In the genomic region with DNA sequence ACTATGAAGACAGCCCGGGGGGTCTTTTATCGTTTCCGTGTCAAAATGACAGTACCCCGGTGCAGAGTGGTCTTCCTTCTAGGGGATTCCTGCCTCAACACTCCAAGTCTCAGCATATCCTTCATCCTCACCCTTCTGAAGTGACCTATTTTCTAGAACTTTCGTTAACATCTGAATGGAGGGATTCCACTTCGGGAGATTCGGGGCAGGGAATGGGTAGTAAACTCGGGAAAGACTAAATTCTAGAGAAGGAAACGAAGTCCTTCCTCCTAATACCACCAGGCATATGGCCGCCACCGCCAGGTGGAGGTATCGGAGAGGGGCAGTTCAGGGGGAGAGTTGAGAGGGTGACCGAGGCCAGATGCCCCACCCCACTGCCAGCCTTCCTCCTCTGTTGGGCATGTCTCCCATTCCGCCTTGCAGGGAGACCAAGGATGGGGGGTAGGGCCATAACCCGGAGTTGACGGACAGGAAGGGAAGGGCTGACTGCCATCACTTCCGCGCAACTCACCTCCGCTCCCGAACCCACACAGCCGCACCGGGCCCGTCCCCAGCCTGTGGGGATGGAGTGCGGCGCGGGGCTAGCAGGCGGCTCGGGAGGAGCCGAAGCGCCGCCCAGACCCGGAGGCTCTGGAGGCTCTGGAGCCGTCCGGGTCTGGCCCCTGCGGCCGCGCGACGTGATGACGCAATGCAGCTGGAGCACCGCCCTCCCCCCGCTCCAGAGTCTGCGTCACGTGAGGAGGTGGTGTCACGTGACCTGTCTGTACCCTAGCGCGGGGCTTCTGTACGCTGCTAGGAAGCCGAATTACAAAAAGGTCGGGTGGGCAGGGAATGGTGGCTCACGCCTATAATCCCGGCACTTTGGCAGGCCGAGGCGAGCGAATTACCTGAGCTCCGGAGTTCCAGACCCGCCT, we compare ENCODE assay signal across 1 cellular context.
TF ChIP-seq lines count a peak whose summit lies in the region.

A gene (minus strand): TSS at position 657 of the 914 bp plus-strand sequence. CDS start 2,072 bp downstream, outside the sequence.

TF ChIP-seq in GM12878, 131 proteins besides CTCF, POLR2A, EP300 and RAD21 (continued from another document and continues in another):
- TF ChIP-seq, protein P1, sequence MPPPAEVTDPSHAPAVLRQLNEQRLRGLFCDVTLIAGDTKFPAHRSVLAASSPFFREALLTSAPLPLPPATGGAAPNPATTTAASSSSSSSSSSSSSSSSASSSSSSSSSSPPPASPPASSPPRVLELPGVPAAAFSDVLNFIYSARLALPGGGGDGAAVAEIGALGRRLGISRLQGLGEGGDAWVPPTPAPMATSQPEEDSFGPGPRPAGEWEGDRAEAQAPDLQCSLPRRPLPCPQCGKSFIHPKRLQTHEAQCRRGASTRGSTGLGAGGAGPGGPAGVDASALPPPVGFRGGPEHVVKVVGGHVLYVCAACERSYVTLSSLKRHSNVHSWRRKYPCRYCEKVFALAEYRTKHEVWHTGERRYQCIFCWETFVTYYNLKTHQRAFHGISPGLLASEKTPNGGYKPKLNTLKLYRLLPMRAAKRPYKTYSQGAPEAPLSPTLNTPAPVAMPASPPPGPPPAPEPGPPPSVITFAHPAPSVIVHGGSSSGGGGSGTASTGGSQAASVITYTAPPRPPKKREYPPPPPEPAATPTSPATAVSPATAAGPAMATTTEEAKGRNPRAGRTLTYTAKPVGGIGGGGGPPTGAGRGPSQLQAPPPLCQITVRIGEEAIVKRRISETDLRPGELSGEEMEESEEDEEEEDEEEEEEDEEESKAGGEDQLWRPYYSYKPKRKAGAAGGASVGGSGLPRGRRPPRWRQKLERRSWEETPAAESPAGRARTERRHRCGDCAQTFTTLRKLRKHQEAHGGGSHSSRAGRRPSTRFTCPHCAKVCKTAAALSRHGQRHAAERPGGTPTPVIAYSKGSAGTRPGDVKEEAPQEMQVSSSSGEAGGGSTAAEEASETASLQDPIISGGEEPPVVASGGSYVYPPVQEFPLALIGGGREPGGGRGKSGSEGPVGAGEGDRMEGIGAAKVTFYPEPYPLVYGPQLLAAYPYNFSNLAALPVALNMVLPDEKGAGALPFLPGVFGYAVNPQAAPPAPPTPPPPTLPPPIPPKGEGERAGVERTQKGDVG (CRISPR knock-in tag; IDR thresholded peaks at IDR 0.05) = peak; percentile 95
- no peak for TF ChIP-seq ESRRA (IDR thresholded peaks at IDR 0.05; ENCODE audit: low read length)
- peak; percentile 18; the same call in 1 of the 2 replicates for TF ChIP-seq NRF1 (conservative IDR thresholded peaks at IDR 0.05; ENCODE audit: low read depth, low read length)
- peak; percentile 64; the same call in 1 of the 2 replicates for TF ChIP-seq TCF3 (IDR thresholded peaks at IDR 0.05; ENCODE audit: borderline replicate concordance, insufficient read depth, low read depth, low read length)
- TF ChIP-seq TAF1 (IDR thresholded peaks at IDR 0.05; ENCODE audit: borderline replicate concordance, low read depth, low read length) = peak; percentile 67; the same call in 1 of the 2 replicates
- TF ChIP-seq, protein P2, sequence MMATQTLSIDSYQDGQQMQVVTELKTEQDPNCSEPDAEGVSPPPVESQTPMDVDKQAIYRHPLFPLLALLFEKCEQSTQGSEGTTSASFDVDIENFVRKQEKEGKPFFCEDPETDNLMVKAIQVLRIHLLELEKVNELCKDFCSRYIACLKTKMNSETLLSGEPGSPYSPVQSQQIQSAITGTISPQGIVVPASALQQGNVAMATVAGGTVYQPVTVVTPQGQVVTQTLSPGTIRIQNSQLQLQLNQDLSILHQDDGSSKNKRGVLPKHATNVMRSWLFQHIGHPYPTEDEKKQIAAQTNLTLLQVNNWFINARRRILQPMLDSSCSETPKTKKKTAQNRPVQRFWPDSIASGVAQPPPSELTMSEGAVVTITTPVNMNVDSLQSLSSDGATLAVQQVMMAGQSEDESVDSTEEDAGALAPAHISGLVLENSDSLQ (IDR thresholded peaks at IDR 0.05) = peak; percentile 89
- TF ChIP-seq POLR2AphosphoS2 (IDR thresholded peaks at IDR 0.05; ENCODE audit: low read depth, low read length) = peak; percentile 63; the same call in 1 of the 2 replicates
- TF ChIP-seq LARP7 (IDR thresholded peaks at IDR 0.05) = peak; percentile 97
- no peak for TF ChIP-seq ZNF274 (IDR thresholded peaks at IDR 0.05; ENCODE audit: insufficient read depth, insufficient read length)
- no peak for TF ChIP-seq MEF2A (IDR thresholded peaks at IDR 0.05; ENCODE audit: insufficient read depth, low read depth, low read length)
- TF ChIP-seq, protein P3, sequence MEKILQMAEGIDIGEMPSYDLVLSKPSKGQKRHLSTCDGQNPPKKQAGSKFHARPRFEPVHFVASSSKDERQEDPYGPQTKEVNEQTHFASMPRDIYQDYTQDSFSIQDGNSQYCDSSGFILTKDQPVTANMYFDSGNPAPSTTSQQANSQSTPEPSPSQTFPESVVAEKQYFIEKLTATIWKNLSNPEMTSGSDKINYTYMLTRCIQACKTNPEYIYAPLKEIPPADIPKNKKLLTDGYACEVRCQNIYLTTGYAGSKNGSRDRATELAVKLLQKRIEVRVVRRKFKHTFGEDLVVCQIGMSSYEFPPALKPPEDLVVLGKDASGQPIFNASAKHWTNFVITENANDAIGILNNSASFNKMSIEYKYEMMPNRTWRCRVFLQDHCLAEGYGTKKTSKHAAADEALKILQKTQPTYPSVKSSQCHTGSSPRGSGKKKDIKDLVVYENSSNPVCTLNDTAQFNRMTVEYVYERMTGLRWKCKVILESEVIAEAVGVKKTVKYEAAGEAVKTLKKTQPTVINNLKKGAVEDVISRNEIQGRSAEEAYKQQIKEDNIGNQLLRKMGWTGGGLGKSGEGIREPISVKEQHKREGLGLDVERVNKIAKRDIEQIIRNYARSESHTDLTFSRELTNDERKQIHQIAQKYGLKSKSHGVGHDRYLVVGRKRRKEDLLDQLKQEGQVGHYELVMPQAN (conservative IDR thresholded peaks at IDR 0.05) = peak; percentile 95
- no peak for TF ChIP-seq ZNF217 (IDR thresholded peaks at IDR 0.05)
- TF ChIP-seq, protein P4, sequence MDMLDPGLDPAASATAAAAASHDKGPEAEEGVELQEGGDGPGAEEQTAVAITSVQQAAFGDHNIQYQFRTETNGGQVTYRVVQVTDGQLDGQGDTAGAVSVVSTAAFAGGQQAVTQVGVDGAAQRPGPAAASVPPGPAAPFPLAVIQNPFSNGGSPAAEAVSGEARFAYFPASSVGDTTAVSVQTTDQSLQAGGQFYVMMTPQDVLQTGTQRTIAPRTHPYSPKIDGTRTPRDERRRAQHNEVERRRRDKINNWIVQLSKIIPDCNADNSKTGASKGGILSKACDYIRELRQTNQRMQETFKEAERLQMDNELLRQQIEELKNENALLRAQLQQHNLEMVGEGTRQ (IDR thresholded peaks at IDR 0.05; ENCODE audit: borderline replicate concordance, low read depth, low read length) = peak; percentile 100
- TF ChIP-seq HDAC6 (IDR thresholded peaks at IDR 0.05; ENCODE audit: unreplicated experiment) = no peak
- peak; percentile 73 for TF ChIP-seq HCFC1 (IDR thresholded peaks at IDR 0.05; ENCODE audit: low read length)
- TF ChIP-seq HDGF (IDR thresholded peaks at IDR 0.05) = peak; percentile 67
- no peak for TF ChIP-seq MYC (IDR thresholded peaks at IDR 0.05; ENCODE audit: insufficient read depth, insufficient read length, insufficient replicate concordance, low read length, severe bottlenecking)
- TF ChIP-seq ZBED1 (IDR thresholded peaks at IDR 0.05; ENCODE audit: borderline replicate concordance) = no peak
- TF ChIP-seq CEBPB (IDR thresholded peaks at IDR 0.05; ENCODE audit: borderline replicate concordance in 1 of 2, low read depth in 2 of 2, low read length in 2 of 2) = peak in 1 of 2 experiments; percentile 92; a peak in 2 of 4 replicates
- no peak for TF ChIP-seq ZZZ3 (IDR thresholded peaks at IDR 0.05; ENCODE audit: control insufficient read depth, insufficient read length, low read depth)
- no peak for TF ChIP-seq RBBP5 (conservative IDR thresholded peaks at IDR 0.05)
- TF ChIP-seq NR2C1 (IDR thresholded peaks at IDR 0.05) = peak; percentile 51
- 0 out of 2 replicates have a peak, but pooled peaks have one; percentile 56 for TF ChIP-seq SREBF1 (IDR thresholded peaks at IDR 0.05; ENCODE audit: low read length)
- TF ChIP-seq SRF (IDR thresholded peaks at IDR 0.05; ENCODE audit: low read depth in 2 of 2, low read length in 2 of 2) = peak in 1 of 2 experiments; percentile 67; a peak in 1 of 4 replicates
- TF ChIP-seq MTA3 (IDR thresholded peaks at IDR 0.05; ENCODE audit: borderline replicate concordance, low read length) = no peak
- TF ChIP-seq SP1 (IDR thresholded peaks at IDR 0.05; ENCODE audit: low read depth, low read length) = no peak
- peak; percentile 100 for TF ChIP-seq RAD51 (IDR thresholded peaks at IDR 0.05)
- TF ChIP-seq, protein P5, sequence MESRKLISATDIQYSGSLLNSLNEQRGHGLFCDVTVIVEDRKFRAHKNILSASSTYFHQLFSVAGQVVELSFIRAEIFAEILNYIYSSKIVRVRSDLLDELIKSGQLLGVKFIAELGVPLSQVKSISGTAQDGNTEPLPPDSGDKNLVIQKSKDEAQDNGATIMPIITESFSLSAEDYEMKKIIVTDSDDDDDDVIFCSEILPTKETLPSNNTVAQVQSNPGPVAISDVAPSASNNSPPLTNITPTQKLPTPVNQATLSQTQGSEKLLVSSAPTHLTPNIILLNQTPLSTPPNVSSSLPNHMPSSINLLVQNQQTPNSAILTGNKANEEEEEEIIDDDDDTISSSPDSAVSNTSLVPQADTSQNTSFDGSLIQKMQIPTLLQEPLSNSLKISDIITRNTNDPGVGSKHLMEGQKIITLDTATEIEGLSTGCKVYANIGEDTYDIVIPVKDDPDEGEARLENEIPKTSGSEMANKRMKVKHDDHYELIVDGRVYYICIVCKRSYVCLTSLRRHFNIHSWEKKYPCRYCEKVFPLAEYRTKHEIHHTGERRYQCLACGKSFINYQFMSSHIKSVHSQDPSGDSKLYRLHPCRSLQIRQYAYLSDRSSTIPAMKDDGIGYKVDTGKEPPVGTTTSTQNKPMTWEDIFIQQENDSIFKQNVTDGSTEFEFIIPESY (IDR thresholded peaks at IDR 0.05) = no peak
- TF ChIP-seq FOS (IDR thresholded peaks at IDR 0.05; ENCODE audit: borderline replicate concordance, extremely low read depth, insufficient read length) = peak; percentile 88
- TF ChIP-seq IKZF1 (conservative IDR thresholded peaks at IDR 0.05) = peak; percentile 91
- TF ChIP-seq ZNF24 (IDR thresholded peaks at IDR 0.05) = 0 out of 2 replicates have a peak, but pooled peaks have one; percentile 16
- TF ChIP-seq CREM (IDR thresholded peaks at IDR 0.05; ENCODE audit: low read depth) = peak; percentile 98
- TF ChIP-seq, protein P6, sequence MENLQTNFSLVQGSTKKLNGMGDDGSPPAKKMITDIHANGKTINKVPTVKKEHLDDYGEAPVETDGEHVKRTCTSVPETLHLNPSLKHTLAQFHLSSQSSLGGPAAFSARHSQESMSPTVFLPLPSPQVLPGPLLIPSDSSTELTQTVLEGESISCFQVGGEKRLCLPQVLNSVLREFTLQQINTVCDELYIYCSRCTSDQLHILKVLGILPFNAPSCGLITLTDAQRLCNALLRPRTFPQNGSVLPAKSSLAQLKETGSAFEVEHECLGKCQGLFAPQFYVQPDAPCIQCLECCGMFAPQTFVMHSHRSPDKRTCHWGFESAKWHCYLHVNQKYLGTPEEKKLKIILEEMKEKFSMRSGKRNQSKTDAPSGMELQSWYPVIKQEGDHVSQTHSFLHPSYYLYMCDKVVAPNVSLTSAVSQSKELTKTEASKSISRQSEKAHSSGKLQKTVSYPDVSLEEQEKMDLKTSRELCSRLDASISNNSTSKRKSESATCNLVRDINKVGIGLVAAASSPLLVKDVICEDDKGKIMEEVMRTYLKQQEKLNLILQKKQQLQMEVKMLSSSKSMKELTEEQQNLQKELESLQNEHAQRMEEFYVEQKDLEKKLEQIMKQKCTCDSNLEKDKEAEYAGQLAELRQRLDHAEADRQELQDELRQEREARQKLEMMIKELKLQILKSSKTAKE (IDR thresholded peaks at IDR 0.05; ENCODE audit: low read depth, poor library complexity, severe bottlenecking) = no peak
- peak; percentile 98 to 100 for TF ChIP-seq BHLHE40 (IDR thresholded peaks at IDR 0.05; ENCODE audit: borderline replicate concordance in 1 of 2, low read depth in 2 of 2, low read length in 1 of 2)
- peak; percentile 89; the same call in 1 of the 2 replicates for TF ChIP-seq TBL1XR1 (IDR thresholded peaks at IDR 0.05; ENCODE audit: low read depth, low read length)
- TF ChIP-seq EED (IDR thresholded peaks at IDR 0.05; ENCODE audit: low read depth) = no peak
- TF ChIP-seq, protein P7, sequence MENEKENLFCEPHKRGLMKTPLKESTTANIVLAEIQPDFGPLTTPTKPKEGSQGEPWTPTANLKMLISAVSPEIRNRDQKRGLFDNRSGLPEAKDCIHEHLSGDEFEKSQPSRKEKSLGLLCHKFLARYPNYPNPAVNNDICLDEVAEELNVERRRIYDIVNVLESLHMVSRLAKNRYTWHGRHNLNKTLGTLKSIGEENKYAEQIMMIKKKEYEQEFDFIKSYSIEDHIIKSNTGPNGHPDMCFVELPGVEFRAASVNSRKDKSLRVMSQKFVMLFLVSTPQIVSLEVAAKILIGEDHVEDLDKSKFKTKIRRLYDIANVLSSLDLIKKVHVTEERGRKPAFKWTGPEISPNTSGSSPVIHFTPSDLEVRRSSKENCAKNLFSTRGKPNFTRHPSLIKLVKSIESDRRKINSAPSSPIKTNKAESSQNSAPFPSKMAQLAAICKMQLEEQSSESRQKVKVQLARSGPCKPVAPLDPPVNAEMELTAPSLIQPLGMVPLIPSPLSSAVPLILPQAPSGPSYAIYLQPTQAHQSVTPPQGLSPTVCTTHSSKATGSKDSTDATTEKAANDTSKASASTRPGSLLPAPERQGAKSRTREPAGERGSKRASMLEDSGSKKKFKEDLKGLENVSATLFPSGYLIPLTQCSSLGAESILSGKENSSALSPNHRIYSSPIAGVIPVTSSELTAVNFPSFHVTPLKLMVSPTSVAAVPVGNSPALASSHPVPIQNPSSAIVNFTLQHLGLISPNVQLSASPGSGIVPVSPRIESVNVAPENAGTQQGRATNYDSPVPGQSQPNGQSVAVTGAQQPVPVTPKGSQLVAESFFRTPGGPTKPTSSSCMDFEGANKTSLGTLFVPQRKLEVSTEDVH (IDR thresholded peaks at IDR 0.05; ENCODE audit: low read depth, partially characterized antibody) = no peak
- peak; percentile 95; the same call in 1 of the 2 replicates for TF ChIP-seq ASH2L (IDR thresholded peaks at IDR 0.05; ENCODE audit: borderline replicate concordance, low read depth)
- TF ChIP-seq POU2F2 (IDR thresholded peaks at IDR 0.05; ENCODE audit: borderline replicate concordance, low read depth, low read length) = peak; percentile 32; the same call in 1 of the 3 replicates
- no peak for TF ChIP-seq PAX8 (IDR thresholded peaks at IDR 0.05)
- TF ChIP-seq BRCA1 (IDR thresholded peaks at IDR 0.05; ENCODE audit: low read depth, low read length) = no peak
- TF ChIP-seq, protein P8, sequence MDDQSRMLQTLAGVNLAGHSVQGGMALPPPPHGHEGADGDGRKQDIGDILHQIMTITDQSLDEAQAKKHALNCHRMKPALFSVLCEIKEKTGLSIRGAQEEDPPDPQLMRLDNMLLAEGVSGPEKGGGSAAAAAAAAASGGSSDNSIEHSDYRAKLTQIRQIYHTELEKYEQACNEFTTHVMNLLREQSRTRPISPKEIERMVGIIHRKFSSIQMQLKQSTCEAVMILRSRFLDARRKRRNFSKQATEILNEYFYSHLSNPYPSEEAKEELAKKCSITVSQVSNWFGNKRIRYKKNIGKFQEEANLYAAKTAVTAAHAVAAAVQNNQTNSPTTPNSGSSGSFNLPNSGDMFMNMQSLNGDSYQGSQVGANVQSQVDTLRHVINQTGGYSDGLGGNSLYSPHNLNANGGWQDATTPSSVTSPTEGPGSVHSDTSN (IDR thresholded peaks at IDR 0.05; ENCODE audit: insufficient replicate concordance, low read depth, low read length) = peak; percentile 58
- TF ChIP-seq RUNX3 (IDR thresholded peaks at IDR 0.05; ENCODE audit: low read length) = peak; percentile 56
- TF ChIP-seq, protein P9, sequence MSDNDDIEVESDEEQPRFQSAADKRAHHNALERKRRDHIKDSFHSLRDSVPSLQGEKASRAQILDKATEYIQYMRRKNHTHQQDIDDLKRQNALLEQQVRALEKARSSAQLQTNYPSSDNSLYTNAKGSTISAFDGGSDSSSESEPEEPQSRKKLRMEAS (IDR thresholded peaks at IDR 0.05; ENCODE audit: low read depth, low read length) = peak; percentile 99
